In genomic region chr4:126582737-126583136, GRCh38 we compare ENCODE assay signal across 16 cellular contexts.
A peak's percentile ranks its signal among the peaks of the same experiment; 100 is the strongest.
DNase-seq lines count a peak whose midpoint lies in the region; ATAC-seq and TF ChIP-seq lines count a peak whose summit lies in the region.
"Had no signal": no experiment of that assay in that cellular context is flagged by ENCODE, and none has a peak within 500 bp of the region (broad histone marks: within the 10 kb centered on the region; RNA-seq: fewer than 3 reads in every experiment).

No MANE protein-coding gene starts in this region.

- H3K4me1 ChIP-seq in MM.1S (ENCODE audit: low read length), result no peaks in the 10 kb centered on the region
- peaks cover 0 to 2% of the 10 kb centered on the region in 2 donors for H3K4me1 ChIP-seq in neuronal stem cell (ENCODE audit: control insufficient read depth in 2 of 2, insufficient read depth in 1 of 2, low read depth in 1 of 2, low read length in 2 of 2)
- H3K4me1 ChIP-seq: esophagus squamous epithelium had no signal

- H2BK5ac ChIP-seq in neuronal stem cell (ENCODE audit: low read length), result peak overlapping the region; percentile 32

- H3K9me3 Mint-ChIP-seq in chondrocyte (ENCODE audit: low read depth), result peaks cover 16% of the 10 kb centered on the region
- H3K9me3 Mint-ChIP-seq in activated naive CD8-positive, alpha-beta T cell treated with anti-CD3 and anti-CD28 coated beads for 36 hours, result peaks cover 14% of the 10 kb centered on the region
- peaks cover 9% of the 10 kb centered on the region for H3K9me3 Mint-ChIP-seq in activated CD4-positive, alpha-beta T cell treated with anti-CD3 and anti-CD28 coated beads for 36 hours (ENCODE audit: low read depth)

- H2BK12ac ChIP-seq in neuronal stem cell (ENCODE audit: low read length), result peak overlapping the region; percentile 51

- peak overlapping the region; percentile 39 for H2AK5ac ChIP-seq in neuronal stem cell (ENCODE audit: low read depth, low read length)

- H3K27me3 Mint-ChIP-seq in chondrocyte (ENCODE audit: low read depth), result no peaks in the 10 kb centered on the region
- H3K27me3 Mint-ChIP-seq in activated naive CD8-positive, alpha-beta T cell treated with anti-CD3 and anti-CD28 coated beads for 36 hours, result no peaks in the 10 kb centered on the region
- H3K27me3 Mint-ChIP-seq in activated CD4-positive, alpha-beta T cell treated with anti-CD3 and anti-CD28 coated beads for 36 hours, result no peaks in the 10 kb centered on the region
- H3K27me3 Mint-ChIP-seq: naive thymus-derived CD8-positive, alpha-beta T cell had no signal

- H3K79me2 ChIP-seq in MM.1S (ENCODE audit: low read length), result no peaks in the 10 kb centered on the region

- no peaks in the 10 kb centered on the region for H3K79me1 ChIP-seq in neuronal stem cell (ENCODE audit: low read depth, low read length)

- H3K9me2 ChIP-seq in MM.1S (replicated peaks; ENCODE audit: insufficient read depth, low read length), result no peaks in the 10 kb centered on the region

- H2AFZ ChIP-seq in MM.1S (ENCODE audit: low read length), result no peak overlapping the region
- H2AFZ ChIP-seq in neuronal stem cell (ENCODE audit: low read length), result peak overlapping the region; percentile 8

- ATAC-seq in GM19452 (IDR thresholded peaks at IDR 0.05; ENCODE audit: unreplicated experiment), result no peak
- ATAC-seq in activated CD4-positive, alpha-beta T cell treated with anti-CD3 and anti-CD28 coated beads for 36 hours, result no peak
- ATAC-seq: naive thymus-derived CD8-positive, alpha-beta T cell had no signal

- DNase-seq in DMS 273 (lab: John Stamatoyannopoulos, UW; ENCODE audit: unreplicated experiment), result peak; percentile 2
- DNase-seq in DMS 273 treated with DMSO at 0.1 percent for 48 hours (lab: John Stamatoyannopoulos, UW), result no peak
- peak; percentile 14 for DNase-seq in MM.1S
- DNase-seq in chondrocyte (ENCODE audit: low spot score), result no peak
- DNase-seq in neuronal stem cell (ENCODE audit: low spot score), result no peak
- DNase-seq in activated naive CD8-positive, alpha-beta T cell treated with anti-CD3 and anti-CD28 coated beads for 36 hours, result no peak
- DNase-seq in activated CD4-positive, alpha-beta T cell treated with anti-CD3 and anti-CD28 coated beads for 36 hours, result no peak
- DNase-seq: activated CD4-positive, alpha-beta T cell treated with anti-CD3 and anti-CD28 coated beads, Interleukin-2, amount 50 U/mL, for 4 hours; activated effector memory CD4-positive, alpha-beta T cell treated with anti-CD3 and anti-CD28 coated beads, Interleukin-2, amount 50 U/mL, for 16 hours; DMS79 treated with DMSO at 0.1 percent for 48 hours; esophagus squamous epithelium; kidney glomerular epithelial cell; naive thymus-derived CD8-positive, alpha-beta T cell; NCI-H1417 treated with DMSO at 0.1 percent for 48 hours had no signal

- H3K4me3 ChIP-seq in MM.1S (ENCODE audit: low read length) (no peak overlapping the region), neuronal stem cell (ENCODE audit: low read length in 2 of 2) (no peak overlapping the region)
- H3K4me3 ChIP-seq: esophagus squamous epithelium had no signal

- no peak overlapping the region for H3K27ac ChIP-seq in MM.1S (ENCODE audit: low read length)
- no peak overlapping the region for H3K27ac ChIP-seq in neuronal stem cell (replicated peaks; ENCODE audit: low read length)
- H3K27ac ChIP-seq: 22Rv1, esophagus squamous epithelium had no signal

- H4K91ac ChIP-seq in neuronal stem cell (ENCODE audit: low read depth, low read length, poor library complexity), result no peak overlapping the region

- H3K9ac ChIP-seq in MM.1S (ENCODE audit: low read length) (no peak overlapping the region), neuronal stem cell (ENCODE audit: low read depth, low read length, poor library complexity) (no peak overlapping the region)

- H3K36me3 Mint-ChIP-seq in chondrocyte (ENCODE audit: low read depth), result peaks cover 2% of the 10 kb centered on the region
- H3K36me3 Mint-ChIP-seq in activated naive CD8-positive, alpha-beta T cell treated with anti-CD3 and anti-CD28 coated beads for 36 hours, result no peaks in the 10 kb centered on the region
- no peaks in the 10 kb centered on the region for H3K36me3 Mint-ChIP-seq in activated CD4-positive, alpha-beta T cell treated with anti-CD3 and anti-CD28 coated beads for 36 hours (ENCODE audit: low read depth)

- H3K27me3 ChIP-seq in MM.1S (replicated peaks; ENCODE audit: insufficient read depth, low read length), result no peaks in the 10 kb centered on the region
- H3K27me3 ChIP-seq in neuronal stem cell (ENCODE audit: control insufficient read depth in 3 of 3, insufficient read depth in 3 of 3, low read depth in 1 of 3, low read length in 3 of 3), result no peaks in the 10 kb centered on the region
- H3K27me3 ChIP-seq: esophagus squamous epithelium had no signal

- no peak overlapping the region for H3K4ac ChIP-seq in neuronal stem cell (ENCODE audit: low read length)

- no peak overlapping the region for H3K14ac ChIP-seq in neuronal stem cell (ENCODE audit: low read length)

- H3K4me2 ChIP-seq in MM.1S (ENCODE audit: low read depth, low read length) (no peak overlapping the region), neuronal stem cell (ENCODE audit: insufficient read depth, low read length, poor library complexity, severe bottlenecking) (no peak overlapping the region)

- H4K8ac ChIP-seq in neuronal stem cell (ENCODE audit: low read depth, low read length), result no peak overlapping the region

- H3K9me3 ChIP-seq in MM.1S (replicated peaks; ENCODE audit: insufficient read depth, low read length), result no peaks in the 10 kb centered on the region
- peaks cover 0 to 4% of the 10 kb centered on the region in 2 donors for H3K9me3 ChIP-seq in neuronal stem cell (replicated peaks in 1 of 2; ENCODE audit: control insufficient read depth in 2 of 2, insufficient read depth in 1 of 2, low read depth in 1 of 2, low read length in 2 of 2)
- H3K9me3 ChIP-seq: esophagus squamous epithelium had no signal

- H3K36me3 ChIP-seq in MM.1S (replicated peaks; ENCODE audit: insufficient read depth, low read length), result no peaks in the 10 kb centered on the region
- H3K36me3 ChIP-seq in neuronal stem cell (replicated peaks in 1 of 2; ENCODE audit: control insufficient read depth in 2 of 2, insufficient read depth in 2 of 2, low read length in 2 of 2), result no peaks in the 10 kb centered on the region
- H3K36me3 ChIP-seq: esophagus squamous epithelium had no signal

- H3K27ac Mint-ChIP-seq in chondrocyte (ENCODE audit: unreplicated experiment), result no peak overlapping the region
- H3K27ac Mint-ChIP-seq in activated naive CD8-positive, alpha-beta T cell treated with anti-CD3 and anti-CD28 coated beads for 36 hours, result no peak overlapping the region
- no peak overlapping the region for H3K27ac Mint-ChIP-seq in activated CD4-positive, alpha-beta T cell treated with anti-CD3 and anti-CD28 coated beads for 36 hours
- H3K27ac Mint-ChIP-seq: naive thymus-derived CD8-positive, alpha-beta T cell had no signal

- H3F3A ChIP-seq in MM.1S (ENCODE audit: insufficient read depth, low read length), result no peaks in the 10 kb centered on the region

- no peak overlapping the region for H2BK120ac ChIP-seq in neuronal stem cell (ENCODE audit: low read depth, low read length)

- no peak overlapping the region for H2BK15ac ChIP-seq in neuronal stem cell (ENCODE audit: low read length)

- no peak overlapping the region for H3K23ac ChIP-seq in neuronal stem cell (ENCODE audit: low read depth, low read length, poor library complexity)

- WGBS in neuronal stem cell (ENCODE audit: extremely low coverage in 2 of 2, insufficient read length in 2 of 2, insufficient replicate concordance in 1 of 2), 2 donors, result no CpG with 5 or more reads among the region's 2 CpGs

- intact Hi-C loops in activated CD4-positive, alpha-beta T cell treated with anti-CD3 and anti-CD28 coated beads for 36 hours (cut with DNase I, micrococcal nuclease), result no loop called here

- POLR2A ChIA-PET in activated CD4-positive, alpha-beta T cell treated with anti-CD3 and anti-CD28 coated beads for 36 hours (lab: Charles Lee), result no interaction called here

- CTCF ChIA-PET in activated CD4-positive, alpha-beta T cell treated with anti-CD3 and anti-CD28 coated beads for 36 hours (lab: Charles Lee), result no interaction called here

- H3K4me1 Mint-ChIP-seq in chondrocyte (ENCODE audit: low read depth), result no peaks in the 10 kb centered on the region
- no peaks in the 10 kb centered on the region for H3K4me1 Mint-ChIP-seq in activated naive CD8-positive, alpha-beta T cell treated with anti-CD3 and anti-CD28 coated beads for 36 hours
- H3K4me1 Mint-ChIP-seq in activated CD4-positive, alpha-beta T cell treated with anti-CD3 and anti-CD28 coated beads for 36 hours, result no peaks in the 10 kb centered on the region
- H3K4me1 Mint-ChIP-seq: naive thymus-derived CD8-positive, alpha-beta T cell had no signal

- peak; percentile 29 for TF ChIP-seq CTCF in MM.1S (IDR thresholded peaks at IDR 0.05; ENCODE audit: low read length)
- TF ChIP-seq CTCF in chondrocyte (IDR thresholded peaks at IDR 0.05), result peak; percentile 20

- no peak overlapping the region for H3K4me3 Mint-ChIP-seq in chondrocyte (ENCODE audit: unreplicated experiment)
- H3K4me3 Mint-ChIP-seq in activated naive CD8-positive, alpha-beta T cell treated with anti-CD3 and anti-CD28 coated beads for 36 hours, result no peak overlapping the region
- no peak overlapping the region for H3K4me3 Mint-ChIP-seq in activated CD4-positive, alpha-beta T cell treated with anti-CD3 and anti-CD28 coated beads for 36 hours
- H3K4me3 Mint-ChIP-seq: naive thymus-derived CD8-positive, alpha-beta T cell had no signal

- no peaks in the 10 kb centered on the region for H4K20me1 ChIP-seq in MM.1S (ENCODE audit: insufficient read depth, low read length)

- peak overlapping the region; percentile 63 for H3K18ac ChIP-seq in neuronal stem cell (ENCODE audit: low read length)

Comparison
In these comparisons a context has a peak if more than half of its experiments do, and no peak if none do; other contexts are left out.
1. DNase-seq: peak in DMS 273 (single experiment) and MM.1S (single experiment); none in DMS 273 treated with DMSO at 0.1 percent for 48 hours (single experiment), chondrocyte (single experiment), neuronal stem cell (single experiment), activated naive CD8-positive, alpha-beta T cell treated with anti-CD3 and anti-CD28 coated beads for 36 hours (single experiment) and activated CD4-positive, alpha-beta T cell treated with anti-CD3 and anti-CD28 coated beads for 36 hours (single experiment).